In genomic region chr1:201720522-201720844, GRCh38 we compare ENCODE assay signal across 13 cellular contexts.
DNase-seq lines count a peak whose midpoint lies in the region; ATAC-seq, FAIRE-seq and TF ChIP-seq lines count a peak whose summit lies in the region.
"Had no signal": no experiment of that assay in that cellular context is flagged by ENCODE, and none has a peak within 500 bp of the region (broad histone marks: within the 10 kb centered on the region; RNA-seq: fewer than 3 reads in every experiment).

No MANE protein-coding gene starts in this region.

- WGBS in heart left ventricle, 4 donors: 70 to 81% (median 74%) methylated on average over 3 of the region's 3 CpGs
- 83% methylated on average over 3 of the region's 3 CpGs for WGBS in right cardiac atrium
- 77 to 89% (median 81%) methylated on average over 3 of the region's 3 CpGs for WGBS in psoas muscle, 3 donors

- H3K4me1 ChIP-seq in heart left ventricle: peaks cover 14 to 100% (median 85%) of the 10 kb centered on the region in 12 donors
- H3K4me1 ChIP-seq in right cardiac atrium (ENCODE audit: control insufficient read depth, insufficient read depth, low read length): peaks cover 18% of the 10 kb centered on the region
- H3K4me1 ChIP-seq in psoas muscle: peaks cover 52% of the 10 kb centered on the region
- peaks cover 29 to 49% of the 10 kb centered on the region in 2 donors for H3K4me1 ChIP-seq in uterus
- H3K4me1 ChIP-seq: Caco-2 had no signal

- no peak for FAIRE-seq in H54 (lab: Jason Lieb, UNC)
- FAIRE-seq: A204.1, frontal cortex had no signal

- intact Hi-C loops in heart left ventricle (cut with DNase I) (loop anchor here in 1 of 10 donors (2.0 kb wide), 1 partner anchor 16 kb away; no protein-coding TSS in a partner anchor), Right ventricle myocardium superior (cut with DNase I) (no loop called here), right cardiac atrium (cut with DNase I) (no loop called here), psoas muscle (cut with DNase I) (no loop called here), uterus (cut with DNase I; ENCODE audit: low total_unique reads) (no loop called here)

- TF ChIP-seq POLR2A in heart left ventricle (IDR thresholded peaks at IDR 0.05): no peak
- no peak for TF ChIP-seq POLR2A in uterus (IDR thresholded peaks at IDR 0.05)
- no peak for TF ChIP-seq POLR2A in H54 (IDR thresholded peaks at IDR 0.05; ENCODE audit: low read depth, low read length)

- ATAC-seq in heart left ventricle (no peak), Right ventricle myocardium superior (ENCODE audit: poor library complexity) (no peak), right cardiac atrium (no peak), psoas muscle (no peak)

- no peak overlapping the region for H3K4me3 ChIP-seq in heart left ventricle
- no peak overlapping the region for H3K4me3 ChIP-seq in right cardiac atrium (ENCODE audit: low read length)
- H3K4me3 ChIP-seq in psoas muscle: no peak overlapping the region
- H3K4me3 ChIP-seq in uterus: no peak overlapping the region

- H3K9me3 ChIP-seq in heart left ventricle (no peaks in the 10 kb centered on the region), right cardiac atrium (ENCODE audit: control insufficient read depth, low read length) (no peaks in the 10 kb centered on the region), psoas muscle (no peaks in the 10 kb centered on the region), uterus (no peaks in the 10 kb centered on the region)
- H3K9me3 ChIP-seq: Caco-2 had no signal

- H3K27me3 ChIP-seq in heart left ventricle (no peaks in the 10 kb centered on the region), right cardiac atrium (ENCODE audit: control insufficient read depth, insufficient read depth) (no peaks in the 10 kb centered on the region), psoas muscle (ENCODE audit: insufficient read depth in 3 of 3, low read length in 2 of 3) (no peaks in the 10 kb centered on the region), uterus (no peaks in the 10 kb centered on the region)

- TF ChIP-seq CTCF in heart left ventricle (IDR thresholded peaks at IDR 0.05): no peak
- no peak for TF ChIP-seq CTCF in psoas muscle (IDR thresholded peaks at IDR 0.05)
- no peak for TF ChIP-seq CTCF in uterus (IDR thresholded peaks at IDR 0.05)

- H3K36me3 ChIP-seq in heart left ventricle (peaks cover 0 to 31% (median 8%) of the 10 kb centered on the region in 9 donors), psoas muscle (ENCODE audit: insufficient read depth in 1 of 2, low read depth in 1 of 2) (no peaks in the 10 kb centered on the region), uterus (no peaks in the 10 kb centered on the region)

- DNase-seq in heart left ventricle (no peak), Right ventricle myocardium superior (no peak), right cardiac atrium (no peak), psoas muscle (no peak), uterus (no peak), H54 (ENCODE audit: insufficient read length, low spot score) (no peak), COR-L47 (lab: John Stamatoyannopoulos, UW) (no peak), SHP77 treated with DMSO at 0.1 percent for 48 hours (lab: John Stamatoyannopoulos, UW) (no peak)
- DNase-seq: activated CD8-positive, alpha-beta memory T cell treated with anti-CD3 and anti-CD28 coated beads, Interleukin-2, amount 50 U/mL, for 4 hours; Caco-2; NCI-H1436 treated with DMSO at 0.1 percent for 48 hours had no signal

- H3K27ac ChIP-seq in heart left ventricle (peak overlapping the region; percentile 54 to 98 (median 82)), right cardiac atrium (ENCODE audit: low read length) (peak overlapping the region; percentile 81), psoas muscle (peak overlapping the region; percentile 43), uterus (peak overlapping the region; percentile 90 to 96)

Comparison
In these comparisons a context has a peak if more than half of its experiments do, and no peak if none do; other contexts are left out.
1. H3K27ac ChIP-seq: peak in every context shown above with its lines; median percentile 93 in uterus; 82 in heart left ventricle; 81 in right cardiac atrium; 43 in psoas muscle.